1 cellular context compared by ENCODE assay signal in the genomic region with DNA sequence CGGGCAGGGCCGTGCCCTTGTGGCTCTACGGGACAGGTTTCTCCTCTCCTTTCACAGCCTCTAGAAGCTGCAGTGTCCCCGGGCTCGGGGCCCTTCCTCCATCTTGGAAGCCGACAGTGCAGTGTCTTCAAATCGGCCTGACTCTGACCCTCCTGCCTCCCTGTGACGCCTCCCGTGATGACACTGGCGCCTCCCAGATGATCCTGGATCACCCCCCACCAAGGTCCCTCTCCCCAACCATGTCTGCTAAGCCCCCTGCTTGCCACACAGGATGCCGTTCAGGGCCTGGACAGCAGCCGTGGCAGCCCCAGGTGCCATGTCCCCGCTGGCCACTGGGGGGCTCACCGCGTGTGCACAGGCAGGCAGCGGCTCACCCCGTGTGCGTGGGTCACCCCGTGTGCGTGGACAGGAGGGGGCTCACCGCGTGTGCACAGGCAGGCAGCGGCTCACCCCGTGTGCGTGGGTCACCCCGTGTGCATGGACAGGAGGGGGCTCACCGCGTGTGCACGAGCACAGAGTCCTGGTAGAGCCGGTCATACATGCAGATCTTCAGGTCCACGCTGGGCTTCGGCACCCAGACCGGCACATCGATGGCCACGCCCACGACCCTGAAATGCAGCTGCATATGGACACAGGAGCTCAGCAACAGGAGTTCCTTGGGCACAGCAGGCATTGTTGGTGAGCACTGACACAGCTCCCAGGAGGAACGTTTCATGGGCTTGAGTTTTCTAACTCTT.
TF ChIP-seq lines count a peak whose summit lies in the region.

No MANE protein-coding gene starts in this region.

TF ChIP-seq in H1, 55 proteins besides CTCF, POLR2A, EP300 and RAD21:
- TF ChIP-seq, protein P1, sequence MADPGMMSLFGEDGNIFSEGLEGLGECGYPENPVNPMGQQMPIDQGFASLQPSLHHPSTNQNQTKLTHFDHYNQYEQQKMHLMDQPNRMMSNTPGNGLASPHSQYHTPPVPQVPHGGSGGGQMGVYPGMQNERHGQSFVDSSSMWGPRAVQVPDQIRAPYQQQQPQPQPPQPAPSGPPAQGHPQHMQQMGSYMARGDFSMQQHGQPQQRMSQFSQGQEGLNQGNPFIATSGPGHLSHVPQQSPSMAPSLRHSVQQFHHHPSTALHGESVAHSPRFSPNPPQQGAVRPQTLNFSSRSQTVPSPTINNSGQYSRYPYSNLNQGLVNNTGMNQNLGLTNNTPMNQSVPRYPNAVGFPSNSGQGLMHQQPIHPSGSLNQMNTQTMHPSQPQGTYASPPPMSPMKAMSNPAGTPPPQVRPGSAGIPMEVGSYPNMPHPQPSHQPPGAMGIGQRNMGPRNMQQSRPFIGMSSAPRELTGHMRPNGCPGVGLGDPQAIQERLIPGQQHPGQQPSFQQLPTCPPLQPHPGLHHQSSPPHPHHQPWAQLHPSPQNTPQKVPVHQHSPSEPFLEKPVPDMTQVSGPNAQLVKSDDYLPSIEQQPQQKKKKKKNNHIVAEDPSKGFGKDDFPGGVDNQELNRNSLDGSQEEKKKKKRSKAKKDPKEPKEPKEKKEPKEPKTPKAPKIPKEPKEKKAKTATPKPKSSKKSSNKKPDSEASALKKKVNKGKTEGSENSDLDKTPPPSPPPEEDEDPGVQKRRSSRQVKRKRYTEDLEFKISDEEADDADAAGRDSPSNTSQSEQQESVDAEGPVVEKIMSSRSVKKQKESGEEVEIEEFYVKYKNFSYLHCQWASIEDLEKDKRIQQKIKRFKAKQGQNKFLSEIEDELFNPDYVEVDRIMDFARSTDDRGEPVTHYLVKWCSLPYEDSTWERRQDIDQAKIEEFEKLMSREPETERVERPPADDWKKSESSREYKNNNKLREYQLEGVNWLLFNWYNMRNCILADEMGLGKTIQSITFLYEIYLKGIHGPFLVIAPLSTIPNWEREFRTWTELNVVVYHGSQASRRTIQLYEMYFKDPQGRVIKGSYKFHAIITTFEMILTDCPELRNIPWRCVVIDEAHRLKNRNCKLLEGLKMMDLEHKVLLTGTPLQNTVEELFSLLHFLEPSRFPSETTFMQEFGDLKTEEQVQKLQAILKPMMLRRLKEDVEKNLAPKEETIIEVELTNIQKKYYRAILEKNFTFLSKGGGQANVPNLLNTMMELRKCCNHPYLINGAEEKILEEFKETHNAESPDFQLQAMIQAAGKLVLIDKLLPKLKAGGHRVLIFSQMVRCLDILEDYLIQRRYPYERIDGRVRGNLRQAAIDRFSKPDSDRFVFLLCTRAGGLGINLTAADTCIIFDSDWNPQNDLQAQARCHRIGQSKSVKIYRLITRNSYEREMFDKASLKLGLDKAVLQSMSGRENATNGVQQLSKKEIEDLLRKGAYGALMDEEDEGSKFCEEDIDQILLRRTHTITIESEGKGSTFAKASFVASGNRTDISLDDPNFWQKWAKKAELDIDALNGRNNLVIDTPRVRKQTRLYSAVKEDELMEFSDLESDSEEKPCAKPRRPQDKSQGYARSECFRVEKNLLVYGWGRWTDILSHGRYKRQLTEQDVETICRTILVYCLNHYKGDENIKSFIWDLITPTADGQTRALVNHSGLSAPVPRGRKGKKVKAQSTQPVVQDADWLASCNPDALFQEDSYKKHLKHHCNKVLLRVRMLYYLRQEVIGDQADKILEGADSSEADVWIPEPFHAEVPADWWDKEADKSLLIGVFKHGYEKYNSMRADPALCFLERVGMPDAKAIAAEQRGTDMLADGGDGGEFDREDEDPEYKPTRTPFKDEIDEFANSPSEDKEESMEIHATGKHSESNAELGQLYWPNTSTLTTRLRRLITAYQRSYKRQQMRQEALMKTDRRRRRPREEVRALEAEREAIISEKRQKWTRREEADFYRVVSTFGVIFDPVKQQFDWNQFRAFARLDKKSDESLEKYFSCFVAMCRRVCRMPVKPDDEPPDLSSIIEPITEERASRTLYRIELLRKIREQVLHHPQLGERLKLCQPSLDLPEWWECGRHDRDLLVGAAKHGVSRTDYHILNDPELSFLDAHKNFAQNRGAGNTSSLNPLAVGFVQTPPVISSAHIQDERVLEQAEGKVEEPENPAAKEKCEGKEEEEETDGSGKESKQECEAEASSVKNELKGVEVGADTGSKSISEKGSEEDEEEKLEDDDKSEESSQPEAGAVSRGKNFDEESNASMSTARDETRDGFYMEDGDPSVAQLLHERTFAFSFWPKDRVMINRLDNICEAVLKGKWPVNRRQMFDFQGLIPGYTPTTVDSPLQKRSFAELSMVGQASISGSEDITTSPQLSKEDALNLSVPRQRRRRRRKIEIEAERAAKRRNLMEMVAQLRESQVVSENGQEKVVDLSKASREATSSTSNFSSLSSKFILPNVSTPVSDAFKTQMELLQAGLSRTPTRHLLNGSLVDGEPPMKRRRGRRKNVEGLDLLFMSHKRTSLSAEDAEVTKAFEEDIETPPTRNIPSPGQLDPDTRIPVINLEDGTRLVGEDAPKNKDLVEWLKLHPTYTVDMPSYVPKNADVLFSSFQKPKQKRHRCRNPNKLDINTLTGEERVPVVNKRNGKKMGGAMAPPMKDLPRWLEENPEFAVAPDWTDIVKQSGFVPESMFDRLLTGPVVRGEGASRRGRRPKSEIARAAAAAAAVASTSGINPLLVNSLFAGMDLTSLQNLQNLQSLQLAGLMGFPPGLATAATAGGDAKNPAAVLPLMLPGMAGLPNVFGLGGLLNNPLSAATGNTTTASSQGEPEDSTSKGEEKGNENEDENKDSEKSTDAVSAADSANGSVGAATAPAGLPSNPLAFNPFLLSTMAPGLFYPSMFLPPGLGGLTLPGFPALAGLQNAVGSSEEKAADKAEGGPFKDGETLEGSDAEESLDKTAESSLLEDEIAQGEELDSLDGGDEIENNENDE (IDR thresholded peaks at IDR 0.05; ENCODE audit: insufficient replicate concordance, low read length): no peak
- TF ChIP-seq TEAD4 (IDR thresholded peaks at IDR 0.05; ENCODE audit: low read depth, low read length) (no peak), TCF12 (IDR thresholded peaks at IDR 0.05; ENCODE audit: low read depth, low read length) (no peak), MAFK (IDR thresholded peaks at IDR 0.05; ENCODE audit: low read depth, low read length) (no peak), NANOG (IDR thresholded peaks at IDR 0.05; ENCODE audit: insufficient read depth, low read depth, low read length, poor library complexity, severe bottlenecking) (no peak), GABPA (IDR thresholded peaks at IDR 0.05; ENCODE audit: borderline replicate concordance, insufficient read depth, low read length) (peak; percentile 62), SUZ12 (IDR thresholded peaks at IDR 0.05; ENCODE audit: low read length) (peak; percentile 34; the same call in 1 of the 2 replicates), FOSL1 (IDR thresholded peaks at IDR 0.05; ENCODE audit: insufficient read depth, low read depth, low read length) (0 out of 2 replicates have a peak, but pooled peaks have one; percentile 32), BACH1 (IDR thresholded peaks at IDR 0.05; ENCODE audit: low read length) (peak; percentile 83), BRCA1 (IDR thresholded peaks at IDR 0.05; ENCODE audit: low read depth, low read length) (no peak), RXRA (IDR thresholded peaks at IDR 0.05; ENCODE audit: insufficient read depth, low read depth, low read length) (no peak), SAP30 (IDR thresholded peaks at IDR 0.05; ENCODE audit: insufficient read depth, insufficient replicate concordance, low read length) (no peak), EGR1 (IDR thresholded peaks at IDR 0.05; ENCODE audit: borderline replicate concordance, low read depth, low read length) (0 out of 2 replicates have a peak, but pooled peaks have one; percentile 44), TAF7 (optimal IDR thresholded peaks at IDR 0.05; ENCODE audit: borderline replicate concordance, low read depth, low read length) (peak; percentile 32), YY1 (IDR thresholded peaks at IDR 0.05; ENCODE audit: low read depth, low read length) (peak; percentile 63), CREB1 (IDR thresholded peaks at IDR 0.05) (peak; percentile 53; the same call in 1 of the 2 replicates), GTF2F1 (IDR thresholded peaks at IDR 0.05; ENCODE audit: borderline replicate concordance, low read depth, low read length) (no peak), SP4 (IDR thresholded peaks at IDR 0.05; ENCODE audit: low read length) (0 out of 2 replicates have a peak, but pooled peaks have one; percentile 29), POLR2AphosphoS5 (IDR thresholded peaks at IDR 0.05; ENCODE audit: low read depth, low read length) (no peak), SIN3A (conservative IDR thresholded peaks at IDR 0.05 in 1 of 2, IDR thresholded peaks at IDR 0.05 in 1 of 2; ENCODE audit: low read depth in 1 of 2, low read length in 2 of 2) (peak in 1 of 2 experiments; percentile 54; a peak in 1 of 4 replicates), KDM1A (IDR thresholded peaks at IDR 0.05; ENCODE audit: borderline replicate concordance, low read length) (peak; percentile 57; the same call in 1 of the 2 replicates), HDAC6 (IDR thresholded peaks at IDR 0.05; ENCODE audit: low read depth, low read length) (no peak), KDM4A (IDR thresholded peaks at IDR 0.05; ENCODE audit: low read depth, low read length, severe bottlenecking) (peak; percentile 56), HDAC2 (IDR thresholded peaks at IDR 0.05; ENCODE audit: borderline replicate concordance in 1 of 2, low read depth in 2 of 2, low read length in 2 of 2) (peak; percentile 92 to 93)
- TF ChIP-seq, protein P2, sequence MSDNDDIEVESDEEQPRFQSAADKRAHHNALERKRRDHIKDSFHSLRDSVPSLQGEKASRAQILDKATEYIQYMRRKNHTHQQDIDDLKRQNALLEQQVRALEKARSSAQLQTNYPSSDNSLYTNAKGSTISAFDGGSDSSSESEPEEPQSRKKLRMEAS (IDR thresholded peaks at IDR 0.05): peak; percentile 79
- TF ChIP-seq, protein P3, sequence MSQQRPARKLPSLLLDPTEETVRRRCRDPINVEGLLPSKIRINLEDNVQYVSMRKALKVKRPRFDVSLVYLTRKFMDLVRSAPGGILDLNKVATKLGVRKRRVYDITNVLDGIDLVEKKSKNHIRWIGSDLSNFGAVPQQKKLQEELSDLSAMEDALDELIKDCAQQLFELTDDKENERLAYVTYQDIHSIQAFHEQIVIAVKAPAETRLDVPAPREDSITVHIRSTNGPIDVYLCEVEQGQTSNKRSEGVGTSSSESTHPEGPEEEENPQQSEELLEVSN (IDR thresholded peaks at IDR 0.05): 0 out of 2 replicates have a peak, but pooled peaks have one; percentile 15
